In the genomic region with DNA sequence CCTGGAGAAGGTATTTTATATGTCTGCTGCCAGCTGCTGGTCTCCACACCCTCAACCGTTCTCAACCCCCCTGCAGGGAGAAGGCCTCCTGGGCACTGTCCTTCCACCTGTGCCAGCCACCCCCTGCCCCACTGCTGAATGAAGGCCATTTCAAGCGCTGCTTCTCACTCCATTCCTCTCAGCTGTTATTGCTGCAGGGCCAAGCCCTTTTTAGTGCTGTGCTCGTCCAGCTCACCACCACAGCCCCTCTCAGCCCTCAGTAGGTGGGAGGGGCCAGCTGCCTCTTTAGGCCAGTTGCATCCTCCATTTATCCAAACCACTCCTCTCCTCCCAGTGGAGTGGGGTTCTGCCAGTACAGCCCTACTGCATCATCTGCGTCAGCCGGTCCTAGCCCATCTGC, we compare ENCODE assay signal across 23 cellular contexts. TPM values are rescaled to one million over a fixed set of nuclear protein-coding genes. Genes with fewer than 3 reads are reported as not detected.
A peak's percentile ranks its signal among the peaks of the same experiment; 100 is the strongest.
DNase-seq lines count a peak whose midpoint lies in the region; ATAC-seq and TF ChIP-seq lines count a peak whose summit lies in the region.
"Had no signal": no experiment of that assay in that cellular context is flagged by ENCODE, and none has a peak within 500 bp of the region (broad histone marks: within the 10 kb centered on the region; RNA-seq: fewer than 3 reads in every experiment).

No MANE protein-coding gene starts in this region.

- H3K9me3 Mint-ChIP-seq in endodermal cell, result no peaks in the 10 kb centered on the region

- H3K27me3 Mint-ChIP-seq in endodermal cell (ENCODE audit: insufficient read depth), result peaks cover 9% of the 10 kb centered on the region

- no peak overlapping the region for H3K4me3 Mint-ChIP-seq in endodermal cell
- H3K4me3 Mint-ChIP-seq: CD14-positive monocyte; CD8-positive, alpha-beta T cell had no signal

- TF ChIP-seq EP300 in suprapubic skin (IDR thresholded peaks at IDR 0.05), result no peak

- H3K27ac ChIP-seq in endodermal cell (ENCODE audit: low read depth, low read length) (no peak overlapping the region), suprapubic skin (no peak overlapping the region)
- H3K27ac ChIP-seq: 22Rv1, A549, BLaER1 had no signal

- H3K9me3 ChIP-seq in endodermal cell (ENCODE audit: control insufficient read depth, low read length), result no peaks in the 10 kb centered on the region
- H3K9me3 ChIP-seq in suprapubic skin, result no peaks in the 10 kb centered on the region
- H3K9me3 ChIP-seq: HAP-1 had no signal

- TF ChIP-seq CTCF in endodermal cell (conservative IDR thresholded peaks at IDR 0.05) (no peak), suprapubic skin (IDR thresholded peaks at IDR 0.05) (no peak)

- H3K36me3 ChIP-seq in endodermal cell (ENCODE audit: control insufficient read depth, insufficient read depth, low read length), result no peaks in the 10 kb centered on the region
- H3K36me3 ChIP-seq in suprapubic skin, result no peaks in the 10 kb centered on the region
- H3K36me3 ChIP-seq: HAP-1 had no signal

- no peaks in the 10 kb centered on the region for H3K36me3 Mint-ChIP-seq in endodermal cell (ENCODE audit: low read depth)

- H3K4me3 ChIP-seq in endodermal cell (ENCODE audit: low read length) (no peak overlapping the region), suprapubic skin (no peak overlapping the region)
- H3K4me3 ChIP-seq: A549, BLaER1, HAP-1, K562 had no signal

- no peak overlapping the region for H3K9ac ChIP-seq in endodermal cell (ENCODE audit: extremely low read depth, low read length, poor library complexity, severe bottlenecking)
- H3K9ac ChIP-seq: BLaER1 had no signal

- peak; percentile 51 for DNase-seq in activated CD8-positive, alpha-beta memory T cell treated with anti-CD3 and anti-CD28 coated beads for 24 hours
- DNase-seq in activated CD8-positive, alpha-beta memory T cell treated with anti-CD3 and anti-CD28 coated beads, Interleukin-2, amount 50 U/mL, for 48 hours, result no peak
- peak; percentile 34 for DNase-seq in endodermal cell
- DNase-seq in suprapubic skin (ENCODE audit: low spot score in 2 of 2), result peak; percentile 41 to 43
- DNase-seq in NAMALWA (ENCODE audit: low spot score), result no peak
- no peak for DNase-seq in UCSD-AML1 (lab: John Stamatoyannopoulos, UW; ENCODE audit: unreplicated experiment)
- DNase-seq: Calu3, DMS 273 treated with DMSO at 0.1 percent for 48 hours, DMS53, DND-41, EL, IMR-90 had no signal

- H3K27me3 ChIP-seq in endodermal cell (ENCODE audit: control insufficient read depth, insufficient read depth, low read length, poor library complexity, severe bottlenecking), result no peaks in the 10 kb centered on the region
- no peaks in the 10 kb centered on the region for H3K27me3 ChIP-seq in suprapubic skin
- H3K27me3 ChIP-seq: BLaER1 had no signal

- no peaks in the 10 kb centered on the region for H3K4me1 Mint-ChIP-seq in endodermal cell

- H3K27ac Mint-ChIP-seq in endodermal cell, result no peak overlapping the region
- H3K27ac Mint-ChIP-seq: CD14-positive monocyte; CD8-positive, alpha-beta T cell had no signal

- H3K4me1 ChIP-seq in endodermal cell (ENCODE audit: control insufficient read depth, insufficient read depth, low read length) (no peaks in the 10 kb centered on the region), suprapubic skin (peaks cover 13% of the 10 kb centered on the region)
- H3K4me1 ChIP-seq: BLaER1, HAP-1 had no signal

- no peak for ATAC-seq in HG02763 (IDR thresholded peaks at IDR 0.05; ENCODE audit: unreplicated experiment)
- ATAC-seq: A549; CD8-positive, alpha-beta T cell; K562 had no signal

- WGBS in endodermal cell (ENCODE audit: insufficient coverage in 1 of 2, insufficient read length in 1 of 2), 2 experiments, result 83 to 87% methylated on average over 4 to 5 of the region's 5 CpGs
- 86% methylated on average over 5 of the region's 5 CpGs for WGBS in suprapubic skin

- TF ChIP-seq POLR2A in suprapubic skin (IDR thresholded peaks at IDR 0.05), result no peak

RNA-seq across cellular contexts. Expression of a gene that starts 1.8 kb away (rescaled TPM):
- total RNA-seq in endodermal cell (not detected), suprapubic skin (1 to 10 TPM in 3 of 4 donors, under 1 TPM in 1; 0.76 to 9.6 (median 5.4) TPM)
- polyA plus RNA-seq in endodermal cell (2013, experiment 1 of 2), result not detected
- polyA plus RNA-seq in endodermal cell (2013, experiment 2 of 2), result not detected
- total RNA-seq: G401, H4, HT-29, IMR-90, K562 had no signal
- polyA plus RNA-seq: IMR-90, K562 had no signal

RNA-seq across cellular contexts. Expression of a gene that starts 27.6 kb away (rescaled TPM):
- total RNA-seq in endodermal cell (10 to 100 TPM; 10.9 to 13.9 TPM), suprapubic skin (1 to 10 TPM; 1.1 to 2.7 (median 1.7) TPM)
- polyA plus RNA-seq in endodermal cell (2013, experiment 1 of 2), result 62.4 TPM
- polyA plus RNA-seq in endodermal cell (2013, experiment 2 of 2), result 55.8 TPM
- total RNA-seq: HT-29, K562 had no signal

RNA-seq across cellular contexts. Expression of a gene that starts 49.9 kb away (rescaled TPM):
- total RNA-seq in endodermal cell (10 to 100 TPM; 28.5 to 43.1 TPM), suprapubic skin (10 to 100 TPM in 1 of 4 donors, 1 to 10 TPM in 3; 8.8 to 16.5 (median 9.2) TPM)
- polyA plus RNA-seq in endodermal cell (2013, experiment 1 of 2), result 32.1 TPM
- 32.0 TPM for polyA plus RNA-seq in endodermal cell (2013, experiment 2 of 2)

Comparison
In these comparisons a context has a peak if more than half of its experiments do, and no peak if none do; other contexts are left out.
1. DNase-seq: peak in activated CD8-positive, alpha-beta memory T cell treated with anti-CD3 and anti-CD28 coated beads for 24 hours (single experiment), endodermal cell (single experiment) and suprapubic skin (2 of 2); none in activated CD8-positive, alpha-beta memory T cell treated with anti-CD3 and anti-CD28 coated beads, Interleukin-2, amount 50 U/mL, for 48 hours (single experiment), NAMALWA (single experiment) and UCSD-AML1 (single experiment).